In genomic region chr1:203555484-203556046, GRCh38 we compare ENCODE assay signal across 11 cellular contexts.
DNase-seq lines count a peak whose midpoint lies in the region; ATAC-seq, FAIRE-seq and TF ChIP-seq lines count a peak whose summit lies in the region.
"Had no signal": no experiment of that assay in that cellular context is flagged by ENCODE, and none has a peak within 500 bp of the region (broad histone marks: within the 10 kb centered on the region; RNA-seq: fewer than 3 reads in every experiment).

No MANE protein-coding gene starts in this region.

- TF ChIP-seq EP300 in H1 (IDR thresholded peaks at IDR 0.05; ENCODE audit: borderline replicate concordance in 1 of 2, low read depth in 2 of 2, low read length in 2 of 2) = no peak

- TF ChIP-seq CTCF in H1 (IDR thresholded peaks at IDR 0.05; ENCODE audit: control extremely low read depth in 1 of 3, insufficient read depth in 1 of 3, low read depth in 1 of 3, low read length in 3 of 3) = no peak
- TF ChIP-seq CTCF in activated CD8-positive, alpha-beta T cell treated with anti-CD3 and anti-CD28 coated beads for 36 hours (IDR thresholded peaks at IDR 0.05) = no peak

- no peaks in the 10 kb centered on the region for H3K27me3 Mint-ChIP-seq in activated CD8-positive, alpha-beta T cell treated with anti-CD3 and anti-CD28 coated beads for 36 hours

- peak overlapping the region; percentile 51 to 52; a peak in 2 of 4 replicates for H3K4me2 ChIP-seq in H1 (ENCODE audit: insufficient read depth in 1 of 2, low read depth in 2 of 2, low read length in 2 of 2)

- no peaks in the 10 kb centered on the region for H4K20me1 ChIP-seq in H1 (replicated peaks in 1 of 2; ENCODE audit: control insufficient read depth in 1 of 2, insufficient read depth in 2 of 2, low read length in 2 of 2)

- H2AFZ ChIP-seq in H1 (ENCODE audit: low read length) = peak overlapping the region; percentile 24; the same call in 1 of the 2 replicates

- peak overlapping the region; percentile 22 for H3K9ac ChIP-seq in NT2/D1 (ENCODE audit: insufficient read length, low read depth)
- H3K9ac ChIP-seq in H1 (replicated peaks in 1 of 4; ENCODE audit: extremely low read depth in 1 of 4, low read depth in 3 of 4, low read length in 3 of 4) = no peak overlapping the region

- CTCF ChIA-PET in H1 (lab: Charles Lee; ENCODE audit: partially characterized antibody) = interaction anchor here (0.6 to 3.5 kb wide), 15 partner anchors 10 to 516 kb away, joined by 3 to 13 read pairs (median 4); no protein-coding TSS in a partner anchor
- CTCF ChIA-PET in activated CD8-positive, alpha-beta T cell treated with anti-CD3 and anti-CD28 coated beads for 36 hours (lab: Charles Lee) = interaction anchor here (0.9 to 1.0 kb wide), 2 partner anchors 68 to 146 kb away, joined by 3 read pairs; no protein-coding TSS in a partner anchor

- ATAC-seq in HG02884 (IDR thresholded peaks at IDR 0.05; ENCODE audit: unreplicated experiment) = no peak
- no peak for ATAC-seq in activated CD8-positive, alpha-beta T cell treated with anti-CD3 and anti-CD28 coated beads for 36 hours
- no peak for ATAC-seq in HG02840 (IDR thresholded peaks at IDR 0.05; ENCODE audit: low FRiP score, unreplicated experiment)

- no peak overlapping the region for H3K4me3 Mint-ChIP-seq in activated CD8-positive, alpha-beta T cell treated with anti-CD3 and anti-CD28 coated beads for 36 hours

- no peak for FAIRE-seq in H1 (lab: Jason Lieb, UNC)
- FAIRE-seq: GM18507 had no signal

- H4K8ac ChIP-seq in H1 (ENCODE audit: extremely low read depth, insufficient read depth, low read length) = peak overlapping the region; percentile 39; the same call in 1 of the 2 replicates

- peak overlapping the region; percentile 8 for H3K4ac ChIP-seq in H1 (replicated peaks; ENCODE audit: insufficient read length, low read depth, low read length)

- no peak overlapping the region for H3K27ac Mint-ChIP-seq in activated CD8-positive, alpha-beta T cell treated with anti-CD3 and anti-CD28 coated beads for 36 hours

- no peak for TF ChIP-seq RAD21 in H1 (IDR thresholded peaks at IDR 0.05 in 1 of 2, conservative IDR thresholded peaks at IDR 0.05 in 1 of 2; ENCODE audit: low read depth in 2 of 2, low read length in 2 of 2)

- H3K79me1 ChIP-seq in H1 (ENCODE audit: low read depth, low read length) = no peaks in the 10 kb centered on the region

- H3K56ac ChIP-seq in H1 (replicated peaks; ENCODE audit: insufficient read length, low read depth, low read length) = no peak overlapping the region

- intact Hi-C loops in activated CD8-positive, alpha-beta T cell treated with anti-CD3 and anti-CD28 coated beads for 36 hours (cut with micrococcal nuclease) = no loop called here

- peak overlapping the region; percentile 92 for H3K18ac ChIP-seq in H1 (ENCODE audit: extremely low read depth, low read length)

- H3K27ac ChIP-seq in H1 (ENCODE audit: low read depth, low read length) = no peak overlapping the region
- peak overlapping the region; percentile 91 for H3K27ac ChIP-seq in muscle layer of duodenum (ENCODE audit: low read length)
- peak overlapping the region; percentile 73 for H3K27ac ChIP-seq in temporal lobe (ENCODE audit: low read depth, low read length)

- H3K9me3 Mint-ChIP-seq in activated CD8-positive, alpha-beta T cell treated with anti-CD3 and anti-CD28 coated beads for 36 hours = no peaks in the 10 kb centered on the region

- no peak overlapping the region for H3K14ac ChIP-seq in H1 (ENCODE audit: insufficient read length)

- H3K79me2 ChIP-seq in H1 (ENCODE audit: control insufficient read depth in 1 of 2, insufficient read depth in 2 of 2, low read length in 2 of 2) = no peaks in the 10 kb centered on the region

- peak overlapping the region; percentile 46; the same call in 1 of the 2 replicates for H2BK15ac ChIP-seq in H1 (ENCODE audit: low read length)

- no peak overlapping the region for H3K23ac ChIP-seq in H1 (ENCODE audit: insufficient read length)

- peak overlapping the region; percentile 85 for H2AK5ac ChIP-seq in H1 (ENCODE audit: low read depth, low read length)

- no peak overlapping the region for H4K5ac ChIP-seq in H1 (ENCODE audit: insufficient read length, low read depth, low read length)

- H3K23me2 ChIP-seq in H1 (ENCODE audit: low read depth, low read length) = no peaks in the 10 kb centered on the region

- H3K9me3 ChIP-seq in NT2/D1 (ENCODE audit: insufficient read depth, low read length) (no peaks in the 10 kb centered on the region), H1 (ENCODE audit: insufficient read depth in 2 of 2, low read depth in 1 of 2, low read length in 1 of 2) (no peaks in the 10 kb centered on the region), muscle layer of duodenum (ENCODE audit: control insufficient read depth in 1 of 2, low read length in 2 of 2) (no peaks in the 10 kb centered on the region)

- peak overlapping the region; percentile 100 for H2BK12ac ChIP-seq in H1 (ENCODE audit: low read depth, low read length)

- H4K91ac ChIP-seq in H1 (replicated peaks; ENCODE audit: insufficient read length, low read length) = peak overlapping the region; percentile 75

- H2BK20ac ChIP-seq in H1 (ENCODE audit: low read length) = peak overlapping the region; percentile 98

- H3K4me1 ChIP-seq in NT2/D1 (ENCODE audit: insufficient read depth, insufficient read length) = peaks cover 26% of the 10 kb centered on the region
- H3K4me1 ChIP-seq in H1 (replicated peaks in 1 of 4; ENCODE audit: control insufficient read depth in 3 of 4, insufficient read depth in 4 of 4, low read length in 3 of 4) = peaks cover 4 to 18% (median 15%) of the 10 kb centered on the region in 4 experiments
- peaks cover 4 to 46% of the 10 kb centered on the region in 2 donors for H3K4me1 ChIP-seq in muscle layer of duodenum (ENCODE audit: control insufficient read depth in 1 of 2, insufficient read depth in 2 of 2, low read length in 2 of 2)

- no peak overlapping the region for H2BK120ac ChIP-seq in H1 (replicated peaks; ENCODE audit: low read depth, low read length)

- H3K36me3 ChIP-seq in NT2/D1 (ENCODE audit: insufficient read depth, insufficient read length, low read length) (no peaks in the 10 kb centered on the region), H1 (ENCODE audit: control insufficient read depth in 2 of 4, insufficient read depth in 4 of 4, low read length in 3 of 4) (no peaks in the 10 kb centered on the region), muscle layer of duodenum (ENCODE audit: control insufficient read depth in 1 of 2, insufficient read depth in 2 of 2, low read length in 2 of 2) (no peaks in the 10 kb centered on the region)

- no peaks in the 10 kb centered on the region for H3K36me3 Mint-ChIP-seq in activated CD8-positive, alpha-beta T cell treated with anti-CD3 and anti-CD28 coated beads for 36 hours (ENCODE audit: low read depth)

- peak overlapping the region; percentile 93; the same call in 1 of the 2 replicates for H2BK5ac ChIP-seq in H1 (ENCODE audit: low read depth, low read length)

- POLR2A ChIA-PET in H1 (lab: Charles Lee; ENCODE audit: partially characterized antibody) = interaction anchor here (0.7 to 1.6 kb wide), 7 partner anchors 10 to 47 kb away, joined by 3 to 5 read pairs (median 3); no protein-coding TSS in a partner anchor
- POLR2A ChIA-PET in activated CD8-positive, alpha-beta T cell treated with anti-CD3 and anti-CD28 coated beads for 36 hours (lab: Charles Lee) = no interaction called here

- H3K27me3 ChIP-seq in NT2/D1 (ENCODE audit: insufficient read depth, insufficient read length) (no peaks in the 10 kb centered on the region), H1 (replicated peaks in 1 of 4; ENCODE audit: control insufficient read depth in 3 of 4, extremely low read depth in 1 of 4, insufficient read depth in 3 of 4, low read length in 3 of 4) (no peaks in the 10 kb centered on the region), muscle layer of duodenum (ENCODE audit: low read depth, low read length) (no peaks in the 10 kb centered on the region)

- H3K4me1 Mint-ChIP-seq in activated CD8-positive, alpha-beta T cell treated with anti-CD3 and anti-CD28 coated beads for 36 hours (ENCODE audit: low read depth) = peaks cover 3% of the 10 kb centered on the region

- DNase-seq in NT2/D1 (ENCODE audit: low read depth, low spot score) = no peak
- DNase-seq in H1 (ENCODE audit: low read depth in 1 of 2, low spot score in 2 of 2) = no peak
- no peak for DNase-seq in NCI-H2081 (lab: John Stamatoyannopoulos, UW)
- no peak for DNase-seq in activated CD8-positive, alpha-beta T cell treated with anti-CD3 and anti-CD28 coated beads for 36 hours
- DNase-seq: Karpas-422, NCI-H524 treated with DMSO at 0.1 percent for 48 hours had no signal

- H3K4me3 ChIP-seq in NT2/D1 (ENCODE audit: insufficient read length, low read depth) (no peak overlapping the region), H1 (ENCODE audit: extremely low read depth in 1 of 4, insufficient read depth in 2 of 4, low read depth in 3 of 4, low read length in 4 of 4) (0 out of 8 replicates have a peak overlapping the region, but pooled peaks of 1 of the 4 experiments have one; percentile 21), muscle layer of duodenum (ENCODE audit: low read depth in 1 of 2, low read length in 2 of 2) (peak overlapping the region; percentile 9 to 36)

- TF ChIP-seq POLR2A in H1 (IDR thresholded peaks at IDR 0.05; ENCODE audit: control extremely low read depth in 1 of 2, low read depth in 2 of 2, low read length in 2 of 2) = no peak

- WGBS in H1 (ENCODE audit: extremely low coverage in 1 of 2, insufficient coverage in 1 of 2, insufficient read length in 1 of 2, insufficient replicate concordance in 2 of 2, low coverage in 1 of 2, low lambda C conversion rate in 2 of 2, missing lambda C conversion rate in 1 of 2), 2 experiments = 67% methylated on average over 4 of the region's 9 CpGs; no CpG with 5 or more reads in 1 of the 2 experiments

TF ChIP-seq in H1, 55 proteins besides CTCF, POLR2A, EP300 and RAD21:
- TF ChIP-seq E2F6 (IDR thresholded peaks at IDR 0.05) = peak; percentile 48
- peak; percentile 0; the same call in 1 of the 2 replicates for TF ChIP-seq MAX (IDR thresholded peaks at IDR 0.05)
- TF ChIP-seq TAF7 (optimal IDR thresholded peaks at IDR 0.05; ENCODE audit: borderline replicate concordance, low read depth, low read length) = no peak
